In genomic region chr18:58862851-58863538, GRCh38 we compare ENCODE assay signal across 8 cellular contexts. TPM values are rescaled to one million over a fixed set of nuclear protein-coding genes. Genes with fewer than 3 reads are reported as not detected.
DNase-seq lines count a peak whose midpoint lies in the region; ATAC-seq and TF ChIP-seq lines count a peak whose summit lies in the region.

No MANE protein-coding gene starts in this region.

- WGBS in hepatocyte (ENCODE audit: low lambda C conversion rate, missing lambda C conversion rate): 14% methylated on average over 14 of the region's 66 CpGs

- H2AFZ ChIP-seq in hepatocyte: peak overlapping the region; percentile 84

- H3K79me2 ChIP-seq in hepatocyte: peaks cover 48% of the 10 kb centered on the region

- H3K9me3 ChIP-seq in BE2C (no peaks in the 10 kb centered on the region), hepatocyte (ENCODE audit: low read depth) (no peaks in the 10 kb centered on the region)

- H3K4me3 ChIP-seq in BE2C (ENCODE audit: low read depth, low read length): peak overlapping the region; percentile 69
- peak overlapping the region; percentile 10 for H3K4me3 ChIP-seq in hepatocyte
- H3K4me3 ChIP-seq in retinal pigment epithelial cell (ENCODE audit: low read length): peak overlapping the region; percentile 40

- TF ChIP-seq CTCF in BE2C (IDR thresholded peaks at IDR 0.05; ENCODE audit: low read depth, low read length) (no peak), hepatocyte (IDR thresholded peaks at IDR 0.05; ENCODE audit: poor library complexity) (no peak), retinal pigment epithelial cell (conservative IDR thresholded peaks at IDR 0.05; ENCODE audit: low read depth, low read length) (no peak)

- peak overlapping the region; percentile 98 for H3K27ac ChIP-seq in hepatocyte

- no peaks in the 10 kb centered on the region for H4K20me1 ChIP-seq in hepatocyte (ENCODE audit: insufficient read depth, poor library complexity, severe bottlenecking)

- no peaks in the 10 kb centered on the region for H3K27me3 ChIP-seq in BE2C
- no peaks in the 10 kb centered on the region for H3K27me3 ChIP-seq in hepatocyte

- H3K4me1 ChIP-seq in BE2C: no peaks in the 10 kb centered on the region; the same call in none of the 2 replicates
- H3K4me1 ChIP-seq in hepatocyte (ENCODE audit: insufficient read depth): peaks cover 73% of the 10 kb centered on the region

- peaks cover 17% of the 10 kb centered on the region for H3K36me3 ChIP-seq in BE2C
- H3K36me3 ChIP-seq in hepatocyte (replicated peaks; ENCODE audit: insufficient read depth, low read depth): no peaks in the 10 kb centered on the region

- H3K4me2 ChIP-seq in hepatocyte: peak overlapping the region; percentile 81

- DNase-seq in BE2C (peak; percentile 17), NCI-H2171 treated with DMSO at 0.1 percent for 48 hours (lab: John Stamatoyannopoulos, UW) (peak; percentile 71), amygdala (lab: John Stamatoyannopoulos, UW) (peak in 34 of 56 donors; percentile 8 to 78 (median 45)), hepatocyte (ENCODE audit: low spot score) (peak; percentile 45), retinal pigment epithelial cell (ENCODE audit: low read depth) (no peak), mucosa of gallbladder (ENCODE audit: low spot score) (no peak), H4 (ENCODE audit: low spot score) (no peak)

- peak; percentile 19 for ATAC-seq in GM18868 (IDR thresholded peaks at IDR 0.05; ENCODE audit: unreplicated experiment)

- H3K9me2 ChIP-seq in hepatocyte (replicated peaks; ENCODE audit: insufficient read depth): no peaks in the 10 kb centered on the region

RNA-seq across cellular contexts. Expression of gene ZNF532, which starts 1.7 kb away (rescaled TPM):
- 64.5 TPM for polyA plus RNA-seq in BE2C (2012; ENCODE audit: insufficient read depth, insufficient read length, low read depth)
- total RNA-seq in hepatocyte: 36.5 and 52.0 TPM in 2 replicates
- polyA plus RNA-seq in hepatocyte: 13.6 and 15.9 TPM in 2 replicates
- total RNA-seq in mucosa of gallbladder: 58.7 TPM
- total RNA-seq in H4 (2014; rRNA removed; shearing (Covaris generic)): 57.8 and 75.1 TPM in 2 replicates

Comparison
In these comparisons a context has a peak if more than half of its experiments do, and no peak if none do; other contexts are left out.
1. DNase-seq: peak in BE2C (single experiment), NCI-H2171 treated with DMSO at 0.1 percent for 48 hours (single experiment), amygdala (34 of 56) and hepatocyte (single experiment); none in retinal pigment epithelial cell (single experiment), mucosa of gallbladder (single experiment) and H4 (single experiment).
2. H3K4me3 ChIP-seq: peak in every context shown above with its lines; median percentile 69 in BE2C; 40 in retinal pigment epithelial cell; 10 in hepatocyte.